Comparison of ENCODE assay signal across 9 cellular contexts in genomic region chr11:72975778-72976520, GRCh38.
DNase-seq lines count a peak whose midpoint lies in the region; ATAC-seq and TF ChIP-seq lines count a peak whose summit lies in the region.
"Had no signal": no experiment of that assay in that cellular context is flagged by ENCODE, and none has a peak within 500 bp of the region (broad histone marks: within the 10 kb centered on the region; RNA-seq: fewer than 3 reads in every experiment).

No MANE protein-coding gene starts in this region.

- no peak overlapping the region for H3K9ac ChIP-seq in GM23248

- peaks cover 46% of the 10 kb centered on the region for H3K4me1 ChIP-seq in GM23248 (ENCODE audit: insufficient read depth)

- no peak for ATAC-seq in GM21381 (IDR thresholded peaks at IDR 0.05; ENCODE audit: unreplicated experiment)
- no peak for ATAC-seq in HG02885 (IDR thresholded peaks at IDR 0.05; ENCODE audit: poor library complexity, unreplicated experiment)
- ATAC-seq in GM19328 (IDR thresholded peaks at IDR 0.05; ENCODE audit: unreplicated experiment): no peak

- no peaks in the 10 kb centered on the region for H3K9me3 ChIP-seq in GM23248 (ENCODE audit: low read depth)

- no peak for TF ChIP-seq CTCF in foreskin fibroblast (IDR thresholded peaks at IDR 0.05; ENCODE audit: low read depth, low read length)

- in situ Hi-C loops in GM23248 (cut with MboI): no loop called here

- H3K36me3 ChIP-seq in GM23248 (ENCODE audit: low read depth): 0 out of 2 replicates have a peak, but pooled peaks cover 2% of the 10 kb centered on the region

- WGBS in GM23248 (ENCODE audit: low coverage in 1 of 2, low lambda C conversion rate in 2 of 2, missing lambda C conversion rate in 2 of 2), 2 experiments: 30 to 31% methylated on average over 3 of the region's 3 CpGs

- H3K4me3 ChIP-seq in GM23248 (no peak overlapping the region), foreskin fibroblast (ENCODE audit: low read depth in 1 of 2, low read length in 2 of 2) (no peak overlapping the region), skin epidermis (no peak overlapping the region)

- no peak overlapping the region for H2AFZ ChIP-seq in GM23248

- no peaks in the 10 kb centered on the region for H3K79me2 ChIP-seq in GM23248 (ENCODE audit: insufficient read depth)

- no peaks in the 10 kb centered on the region for H4K20me1 ChIP-seq in GM23248 (ENCODE audit: insufficient read depth)

- H3K27ac ChIP-seq in GM23248 (peak overlapping the region; percentile 28), skin epidermis (peak overlapping the region in 17 of 21 experiments; percentile 19 to 68 (median 48))

- DNase-seq in GM23248: peak; percentile 89
- DNase-seq in SIG-M5 treated with dmso at 0.1 percent for 504 hours (lab: John Stamatoyannopoulos, UW; ENCODE audit: unreplicated experiment): peak; percentile 92
- peak; percentile 67 to 83 for DNase-seq in foreskin fibroblast
- DNase-seq in SW 1271 (lab: John Stamatoyannopoulos, UW): no peak
- DNase-seq: glutamatergic neuron had no signal

- H3K27me3 ChIP-seq in GM23248 (replicated peaks; ENCODE audit: insufficient read depth): no peaks in the 10 kb centered on the region

- peak overlapping the region; percentile 15 for H3K4me2 ChIP-seq in GM23248 (ENCODE audit: unreplicated experiment)

- no peaks in the 10 kb centered on the region for H3K9me2 ChIP-seq in GM23248 (ENCODE audit: insufficient read depth)

- peaks cover 54% of the 10 kb centered on the region for H3F3A ChIP-seq in GM23248 (ENCODE audit: insufficient read depth)

Comparison
In these comparisons a context has a peak if more than half of its experiments do, and no peak if none do; other contexts are left out.
1. DNase-seq: peak in GM23248 (single experiment), SIG-M5 treated with dmso at 0.1 percent for 504 hours (single experiment) and foreskin fibroblast (2 of 2); none in SW 1271 (0 of 2).